ENCODE assay signal across 10 cellular contexts in genomic region chrX:1522905-1523304, GRCh38. TPM values are rescaled to one million over a fixed set of nuclear protein-coding genes. Genes with fewer than 3 reads are reported as not detected.
DNase-seq lines count a peak whose midpoint lies in the region; ATAC-seq, FAIRE-seq and TF ChIP-seq lines count a peak whose summit lies in the region.
"Not testable (repeated sequence)": the region's sequence is repeated elsewhere in the genome, so short reads cannot be mapped to it uniquely, and the experiment has no call there.
"Had no signal": no experiment of that assay in that cellular context is flagged by ENCODE, and none has a peak within 500 bp of the region (broad histone marks: within the 10 kb centered on the region; RNA-seq: fewer than 3 reads in every experiment).

No MANE protein-coding gene starts in this region.

- RAD21 ChIA-PET in GM12878 (lab: Charles Lee; ENCODE audit: unreplicated experiment) = not testable (repeated sequence)

- not testable (repeated sequence) for TF ChIP-seq RAD21 in GM12878 (IDR thresholded peaks at IDR 0.05; ENCODE audit: insufficient read depth, low read depth, low read length)

- not testable (repeated sequence) for DNase-seq in CD4-positive, alpha-beta T cell; OCI-LY7 (ENCODE audit: low spot score); activated CD4-positive, alpha-beta memory T cell treated with anti-CD3 and anti-CD28 coated beads, Interleukin-2, amount 10 ng/mL, durations not matched to agents 7 days and 5 days; GM12878 (ENCODE audit: low read depth, low spot score); naive thymus-derived CD4-positive, alpha-beta T cell

- not testable (repeated sequence) for H3K36me3 ChIP-seq in HEK293 (ENCODE audit: control insufficient read depth in 2 of 2, insufficient read depth in 1 of 2, low read length in 2 of 2); GM12878 (ENCODE audit: control insufficient read depth in 2 of 2, insufficient read depth in 2 of 2, low read length in 1 of 2)
- peaks cover 78% of the 10 kb centered on the region for H3K36me3 ChIP-seq in OCI-LY7 (ENCODE audit: insufficient read depth, low read length)
- peaks cover 0 to 15% (median 0%) of the 10 kb centered on the region in 3 experiments for H3K36me3 ChIP-seq in naive thymus-derived CD4-positive, alpha-beta T cell (ENCODE audit: control insufficient read depth in 2 of 3, insufficient read depth in 3 of 3, low read length in 3 of 3)

- not testable (repeated sequence) for H3K27me3 ChIP-seq in CD4-positive, alpha-beta T cell (ENCODE audit: control insufficient read depth, insufficient read depth, low read length); GM12878 (replicated peaks in 1 of 2; ENCODE audit: control insufficient read depth in 2 of 2, insufficient read depth in 2 of 2, low read length in 1 of 2); naive thymus-derived CD4-positive, alpha-beta T cell (ENCODE audit: control insufficient read depth in 2 of 2, insufficient read depth in 2 of 2, low read length in 2 of 2)

- 80% methylated on average over 4 of the region's 4 CpGs for WGBS in GM12878 (ENCODE audit: insufficient coverage, insufficient replicate concordance, low lambda C conversion rate, missing lambda C conversion rate)

- not testable (repeated sequence) for H4K20me1 ChIP-seq in OCI-LY7 (ENCODE audit: insufficient read depth, low read length); GM12878 (ENCODE audit: control insufficient read depth, insufficient read depth)

- H3K9me3 Mint-ChIP-seq in CD4-positive, alpha-beta T cell = not testable (repeated sequence)
- H3K9me3 Mint-ChIP-seq in activated CD4-positive, alpha-beta memory T cell treated with anti-CD3 and anti-CD28 coated beads, Interleukin-2, amount 10 ng/mL, durations not matched to agents 7 days and 5 days = peaks cover 14% of the 10 kb centered on the region
- H3K9me3 Mint-ChIP-seq in activated T-helper 17 cell treated with anti-CD3 and anti-CD28 coated beads, Interleukin-2, amount 50 U/mL, for 72 hours = peaks cover 11% of the 10 kb centered on the region
- H3K9me3 Mint-ChIP-seq in naive thymus-derived CD4-positive, alpha-beta T cell = peaks cover 0 to 11% (median 0%) of the 10 kb centered on the region in 11 donors

- H3K27me3 Mint-ChIP-seq in CD4-positive, alpha-beta T cell; activated CD4-positive, alpha-beta memory T cell treated with anti-CD3 and anti-CD28 coated beads, Interleukin-2, amount 10 ng/mL, durations not matched to agents 7 days and 5 days; activated T-helper 17 cell treated with anti-CD3 and anti-CD28 coated beads, Interleukin-2, amount 50 U/mL, for 72 hours; naive thymus-derived CD4-positive, alpha-beta T cell: not testable (repeated sequence)

- peaks cover 84% of the 10 kb centered on the region for H3K79me2 ChIP-seq in OCI-LY7 (ENCODE audit: insufficient read depth, low read depth, low read length)
- peaks cover 56% of the 10 kb centered on the region for H3K79me2 ChIP-seq in GM12878 (ENCODE audit: control insufficient read depth, insufficient read depth, low read length)

- SMC1A ChIA-PET in GM12878 (lab: Charles Lee; ENCODE audit: uncharacterized antibody, unreplicated experiment) = not testable (repeated sequence)

- not testable (repeated sequence) for H3K9me3 ChIP-seq in CD4-positive, alpha-beta T cell (ENCODE audit: control insufficient read depth, low read length); HEK293 (ENCODE audit: control insufficient read depth, insufficient read depth, low read depth, low read length); naive thymus-derived CD4-positive, alpha-beta T cell (ENCODE audit: control insufficient read depth in 2 of 3, low read length in 3 of 3)
- peaks cover 19% of the 10 kb centered on the region; the same call in 1 of the 2 replicates for H3K9me3 ChIP-seq in OCI-LY7 (ENCODE audit: low read length)
- H3K9me3 ChIP-seq in GM12878 (replicated peaks; ENCODE audit: control insufficient read depth, insufficient read depth, low read length) = peaks cover 11% of the 10 kb centered on the region

- FAIRE-seq in GM12878 (lab: Jason Lieb, UNC) = not testable (repeated sequence)

- H3K9ac ChIP-seq in GM12878 (ENCODE audit: control insufficient read depth, insufficient read depth, low read length) = peak overlapping the region; percentile 58; the same call in 1 of the 2 replicates

- H3K4me1 ChIP-seq in HEK293 (ENCODE audit: control insufficient read depth, insufficient read depth, low read length) = not testable (repeated sequence)
- peaks cover 54% of the 10 kb centered on the region for H3K4me1 ChIP-seq in OCI-LY7 (ENCODE audit: insufficient read depth, low read length, poor library complexity, severe bottlenecking)
- H3K4me1 ChIP-seq in GM12878 (ENCODE audit: control insufficient read depth, insufficient read depth, low read length) = peaks cover 39% of the 10 kb centered on the region
- H3K4me1 ChIP-seq in naive thymus-derived CD4-positive, alpha-beta T cell (ENCODE audit: control insufficient read depth in 2 of 2, insufficient read depth in 2 of 2, low read length in 2 of 2) = peaks cover 38 to 40% of the 10 kb centered on the region in 2 donors

- POLR2A ChIA-PET in CD4-positive, alpha-beta T cell (lab: Charles Lee); HEK293 (lab: Yijun Ruan, JAX); OCI-LY7 (lab: Charles Lee); activated CD4-positive, alpha-beta memory T cell treated with anti-CD3 and anti-CD28 coated beads, Interleukin-2, amount 10 ng/mL, durations not matched to agents 7 days and 5 days (lab: Charles Lee); GM12878 (lab: Charles Lee); naive thymus-derived CD4-positive, alpha-beta T cell (lab: Charles Lee): not testable (repeated sequence)

- TF ChIP-seq CTCF in CD4-positive, alpha-beta T cell (IDR thresholded peaks at IDR 0.05); HEK293 (tag by site-specific recombination; IDR thresholded peaks at IDR 0.05); OCI-LY7 (conservative IDR thresholded peaks at IDR 0.05; ENCODE audit: low read length); GM12878 (IDR thresholded peaks at IDR 0.05 in 2 of 3, conservative IDR thresholded peaks at IDR 0.05 in 1 of 3; ENCODE audit: control insufficient read depth in 2 of 3, extremely low read depth in 1 of 3, insufficient read depth in 1 of 3, low read depth in 3 of 3, low read length in 3 of 3): not testable (repeated sequence)

- ATAC-seq in CD4-positive, alpha-beta T cell (ENCODE audit: poor library complexity); activated T-helper 17 cell treated with anti-CD3 and anti-CD28 coated beads, Interleukin-2, amount 50 U/mL, for 72 hours (replicated peaks); GM12878; naive thymus-derived CD4-positive, alpha-beta T cell: not testable (repeated sequence)

- H3K4me3 ChIP-seq in HEK293 (ENCODE audit: low read depth, low read length); OCI-LY7 (ENCODE audit: low read depth, low read length, poor library complexity, severe bottlenecking); naive thymus-derived CD4-positive, alpha-beta T cell (ENCODE audit: low read length): not testable (repeated sequence)
- H3K4me3 ChIP-seq in GM12878 = peak overlapping the region; percentile 47; the same call in 1 of the 2 replicates

- not testable (repeated sequence) for TF ChIP-seq POLR2A in GM12878 (IDR thresholded peaks at IDR 0.05; ENCODE audit: low read depth, low read length)

- intact Hi-C loops in CD4-positive, alpha-beta T cell (cut with DNase I, micrococcal nuclease) = loop anchor here in 1 of 2 experiments (1.0 to 2.0 kb wide), 2 partner anchors 14 to 31 kb away; partner anchors contain the start of gene P2RY8
- intact Hi-C loops in OCI-LY7 (cut with micrococcal nuclease; ENCODE audit: unreplicated experiment) = not testable (repeated sequence)
- intact Hi-C loops in GM12878 (cut with micrococcal nuclease; ENCODE audit: unreplicated experiment) = loop anchor here (5.0 kb wide), 1 partner anchor 41 kb away; no protein-coding TSS in a partner anchor
- intact Hi-C loops in naive thymus-derived CD4-positive, alpha-beta T cell (cut with micrococcal nuclease) = loop anchor here in 1 of 2 donors (5.0 kb wide), 1 partner anchor 41 kb away; no protein-coding TSS in a partner anchor

- not testable (repeated sequence) for H3K9me2 ChIP-seq in OCI-LY7 (ENCODE audit: insufficient read depth, low read length)

- CTCF ChIA-PET in CD4-positive, alpha-beta T cell (lab: Charles Lee); HEK293 (lab: Yijun Ruan, JAX); OCI-LY7 (lab: Charles Lee; ENCODE audit: unreplicated experiment); activated CD4-positive, alpha-beta memory T cell treated with anti-CD3 and anti-CD28 coated beads, Interleukin-2, amount 10 ng/mL, durations not matched to agents 7 days and 5 days (lab: Charles Lee); GM12878 (lab: Yijun Ruan, JAX); naive thymus-derived CD4-positive, alpha-beta T cell (lab: Charles Lee): not testable (repeated sequence)

- BruUV-seq in OCI-LY7 (replicated peaks; lab: Mats Ljungman, UMichigan); GM12878 (replicated peaks; lab: Mats Ljungman, UMichigan): not testable (repeated sequence)

- in situ Hi-C loops in GM12878 (cut with MboI) = not testable (repeated sequence)

- H3K27ac ChIP-seq in CD4-positive, alpha-beta T cell (ENCODE audit: low read depth, low read length); HEK293 (ENCODE audit: extremely low read depth, low read depth, low read length); naive thymus-derived CD4-positive, alpha-beta T cell (ENCODE audit: low read depth, low read length): not testable (repeated sequence)
- H3K27ac ChIP-seq in OCI-LY7 (ENCODE audit: low read depth, low read length, poor library complexity, severe bottlenecking) (peak overlapping the region; percentile 91), GM12878 (ENCODE audit: control insufficient read depth, insufficient read depth) (peak overlapping the region; percentile 84)

- H3K36me3 Mint-ChIP-seq in CD4-positive, alpha-beta T cell (ENCODE audit: low read depth) = peaks cover 43% of the 10 kb centered on the region
- H3K36me3 Mint-ChIP-seq in activated CD4-positive, alpha-beta memory T cell treated with anti-CD3 and anti-CD28 coated beads, Interleukin-2, amount 10 ng/mL, durations not matched to agents 7 days and 5 days (ENCODE audit: low read depth) = peaks cover 43% of the 10 kb centered on the region
- H3K36me3 Mint-ChIP-seq in activated T-helper 17 cell treated with anti-CD3 and anti-CD28 coated beads, Interleukin-2, amount 50 U/mL, for 72 hours (ENCODE audit: low read depth) = peaks cover 46% of the 10 kb centered on the region
- H3K36me3 Mint-ChIP-seq in naive thymus-derived CD4-positive, alpha-beta T cell = peaks cover 10 to 38% (median 32%) of the 10 kb centered on the region in 5 donors

- H3K4me1 Mint-ChIP-seq in CD4-positive, alpha-beta T cell (ENCODE audit: low read depth) = peaks cover 45% of the 10 kb centered on the region
- H3K4me1 Mint-ChIP-seq in activated CD4-positive, alpha-beta memory T cell treated with anti-CD3 and anti-CD28 coated beads, Interleukin-2, amount 10 ng/mL, durations not matched to agents 7 days and 5 days = peaks cover 46% of the 10 kb centered on the region
- H3K4me1 Mint-ChIP-seq in activated T-helper 17 cell treated with anti-CD3 and anti-CD28 coated beads, Interleukin-2, amount 50 U/mL, for 72 hours = peaks cover 44% of the 10 kb centered on the region
- H3K4me1 Mint-ChIP-seq in naive thymus-derived CD4-positive, alpha-beta T cell = peaks cover 36 to 49% (median 43%) of the 10 kb centered on the region in 7 donors

- peak overlapping the region; percentile 69 for H3K4me3 Mint-ChIP-seq in CD4-positive, alpha-beta T cell
- H3K4me3 Mint-ChIP-seq in activated CD4-positive, alpha-beta memory T cell treated with anti-CD3 and anti-CD28 coated beads, Interleukin-2, amount 10 ng/mL, durations not matched to agents 7 days and 5 days = peak overlapping the region; percentile 1
- H3K4me3 Mint-ChIP-seq in activated T-helper 17 cell treated with anti-CD3 and anti-CD28 coated beads, Interleukin-2, amount 50 U/mL, for 72 hours = peak overlapping the region; percentile 78
- H3K4me3 Mint-ChIP-seq in naive thymus-derived CD4-positive, alpha-beta T cell = peak overlapping the region in 7 of 10 donors; percentile 5 to 54 (median 33)

- H3K27ac Mint-ChIP-seq in CD4-positive, alpha-beta T cell = peak overlapping the region; percentile 78
- peak overlapping the region; percentile 95 for H3K27ac Mint-ChIP-seq in activated CD4-positive, alpha-beta memory T cell treated with anti-CD3 and anti-CD28 coated beads, Interleukin-2, amount 10 ng/mL, durations not matched to agents 7 days and 5 days
- H3K27ac Mint-ChIP-seq in activated T-helper 17 cell treated with anti-CD3 and anti-CD28 coated beads, Interleukin-2, amount 50 U/mL, for 72 hours = not testable (repeated sequence)
- H3K27ac Mint-ChIP-seq in naive thymus-derived CD4-positive, alpha-beta T cell = peak overlapping the region in 7 of 9 donors; percentile 26 to 96 (median 58)

- H3K4me2 ChIP-seq in OCI-LY7 (ENCODE audit: low read length) = peak overlapping the region; percentile 59; the same call in 1 of the 2 replicates
- peak overlapping the region; percentile 81 for H3K4me2 ChIP-seq in GM12878 (ENCODE audit: control insufficient read depth, insufficient read depth)

- not testable (repeated sequence) for TF ChIP-seq EP300 in GM12878 (IDR thresholded peaks at IDR 0.05; ENCODE audit: borderline replicate concordance in 1 of 2, control insufficient read depth in 1 of 2, low read depth in 2 of 2, low read length in 2 of 2)

- not testable (repeated sequence) for H2AFZ ChIP-seq in OCI-LY7 (ENCODE audit: low read length); GM12878 (ENCODE audit: control insufficient read depth, low read depth, low read length)

RNA-seq across cellular contexts. Expression of gene P2RY8, which starts 14.1 kb away (rescaled TPM):
- total RNA-seq in CD4-positive, alpha-beta T cell = 100 to 1,000 TPM; 139 TPM
- total RNA-seq in OCI-LY7 (2014; rRNA removed; shearing (Covaris generic)) = 88.3 and 110 TPM in 2 replicates
- total RNA-seq in OCI-LY7 (2022) (122 and 149 TPM in 2 replicates), GM12878 (2014; rRNA removed) (34.0 and 44.7 TPM in 2 replicates), GM12878 (2014; rRNA removed; fragmentation: Illumina TruSeq; extraction: Trizol) (28.8 and 29.7 TPM in 2 replicates), GM12878 (2021) (61.3 and 61.8 TPM in 2 replicates)
- total RNA-seq in activated CD4-positive, alpha-beta memory T cell treated with anti-CD3 and anti-CD28 coated beads, Interleukin-2, amount 10 ng/mL, durations not matched to agents 7 days and 5 days = 100 to 1,000 TPM; 177 to 180 TPM
- 100 to 1,000 TPM in 1 of 2 donors, 10 to 100 TPM in 1; 89.0 to 105 TPM for total RNA-seq in activated T-helper 17 cell treated with anti-CD3 and anti-CD28 coated beads, Interleukin-2, amount 50 U/mL, for 72 hours
- total RNA-seq in GM12878 (2013; cell fraction: nucleolus; rRNA removed) = 85.1 and 89.7 TPM in 2 replicates
- 30.9 TPM for polyA plus RNA-seq in GM12878 (2011; ENCODE audit: low read depth)
- polyA plus RNA-seq in GM12878 (2011; rRNA removed) (20.4 and 31.1 TPM in 2 replicates), GM12878 (2014; fragmentation: Illumina TruSeq; extraction: Trizol) (27.5 and 30.5 TPM in 2 replicates), GM12878 (2014; fragmentation: Nextera tagmentation; extraction: Ambion mirVana) (1 to 10 TPM; 2.0 to 4.0 TPM), GM12878 (2014; rRNA removed) (41.8 and 49.0 TPM in 2 replicates), GM12878 (2016; fragmentation: Nextera tagmentation; extraction: Ambion mirVana) (10 to 100 TPM; 62.7 to 64.4 TPM)
- polyA plus RNA-seq in GM12878 (2011; cell fraction: cytosol; rRNA removed) = 41.3 and 52.8 TPM in 2 replicates
- 29.2 and 35.1 TPM in 2 replicates for polyA plus RNA-seq in GM12878 (2011; cell fraction: nucleus; rRNA removed)
- polyA plus RNA-seq in GM12878 (2012) = 41.7 and 45.3 TPM in 2 replicates
- 37.7 and 60.0 TPM in 2 replicates for polyA minus RNA-seq in GM12878 (2011; rRNA and poly(A)+ RNA removed)
- 26.7 and 36.8 TPM in 2 replicates for polyA minus RNA-seq in GM12878 (2011; cell fraction: cytosol; rRNA and poly(A)+ RNA removed)
- 20.7 and 34.7 TPM in 2 replicates for polyA minus RNA-seq in GM12878 (2011; cell fraction: nucleus; rRNA and poly(A)+ RNA removed)
- 100 to 1,000 TPM; 109 to 158 (median 122) TPM for total RNA-seq in naive thymus-derived CD4-positive, alpha-beta T cell
- polyA plus RNA-seq in naive thymus-derived CD4-positive, alpha-beta T cell = 100 to 1,000 TPM; 221 to 277 TPM
- total RNA-seq: Calu3, IMR-90, NCI-H460 had no signal
- polyA plus RNA-seq: IMR-90 had no signal

Comparison
In these comparisons a context has a peak if more than half of its experiments do, and no peak if none do; other contexts are left out.
1. H3K4me3 Mint-ChIP-seq: peak in every context shown above with its lines; median percentile 78 in activated T-helper 17 cell treated with anti-CD3 and anti-CD28 coated beads, Interleukin-2, amount 50 U/mL, for 72 hours; 69 in CD4-positive, alpha-beta T cell; 33 in naive thymus-derived CD4-positive, alpha-beta T cell; 1 in activated CD4-positive, alpha-beta memory T cell treated with anti-CD3 and anti-CD28 coated beads, Interleukin-2, amount 10 ng/mL, durations not matched to agents 7 days and 5 days.